In the genomic region with DNA sequence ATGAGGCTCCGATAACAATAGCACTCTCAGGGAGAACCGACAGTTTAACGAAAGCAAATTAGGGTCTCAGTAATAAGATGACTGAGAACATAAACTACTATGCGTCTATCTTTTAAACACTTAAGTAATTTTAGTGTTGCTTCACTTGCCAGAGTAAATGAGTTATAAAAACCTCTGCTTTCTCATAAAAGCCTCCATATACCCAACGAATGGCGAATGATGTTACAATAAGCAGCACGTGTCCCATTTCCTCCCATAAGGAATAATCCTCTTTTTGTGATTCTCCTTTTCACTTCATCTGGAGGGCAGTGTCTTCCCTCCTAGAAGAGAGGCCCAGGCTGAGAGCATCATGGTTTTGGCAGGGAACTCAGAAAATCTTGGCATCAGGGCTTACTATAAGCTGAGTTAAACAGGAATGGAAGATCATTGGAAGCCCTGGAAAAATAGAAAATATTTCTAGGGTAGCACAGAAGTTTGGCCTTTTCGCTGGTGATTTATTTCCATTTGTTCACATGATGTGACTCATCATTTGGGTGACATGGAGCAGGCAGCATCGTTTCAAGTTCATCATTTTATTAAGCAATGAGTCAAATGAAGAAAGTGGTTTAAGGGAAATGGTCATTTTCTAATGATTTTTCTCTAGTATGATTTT, we compare ENCODE assay signal across 11 cellular contexts.
A peak's percentile ranks its signal among the peaks of the same experiment; 100 is the strongest.
DNase-seq lines count a peak whose midpoint lies in the region; ATAC-seq and TF ChIP-seq lines count a peak whose summit lies in the region.
"Had no signal": no experiment of that assay in that cellular context is flagged by ENCODE, and none has a peak within 500 bp of the region (broad histone marks: within the 10 kb centered on the region; RNA-seq: fewer than 3 reads in every experiment).

No MANE protein-coding gene starts in this region.

- intact Hi-C loops in esophagus squamous epithelium (cut with DNase I): loop anchor here (10.0 kb wide), 1 partner anchor 171 kb away; no protein-coding TSS in a partner anchor

- H2BK120ac ChIP-seq in trophoblast cell (ENCODE audit: insufficient read depth, low read length, poor library complexity): no peak overlapping the region

- H3K14ac ChIP-seq in trophoblast cell (ENCODE audit: low read length): no peak overlapping the region

- H3K23ac ChIP-seq in trophoblast cell (ENCODE audit: low read length): no peak overlapping the region

- H2AK5ac ChIP-seq in trophoblast cell (ENCODE audit: low read length): no peak overlapping the region

- H3K36me3 Mint-ChIP-seq in CD4-positive, CD25-positive, alpha-beta regulatory T cell: peaks cover 21% of the 10 kb centered on the region

- H4K12ac ChIP-seq in trophoblast cell (ENCODE audit: low read depth, low read length): no peak overlapping the region

- no peak overlapping the region for H3K4ac ChIP-seq in trophoblast cell (ENCODE audit: low read depth, low read length)

- peaks cover 16% of the 10 kb centered on the region for H3K4me1 ChIP-seq in CD4-positive, CD25-positive, alpha-beta regulatory T cell (ENCODE audit: control insufficient read depth, insufficient read depth, low read length, poor library complexity, severe bottlenecking)
- H3K4me1 ChIP-seq in esophagus squamous epithelium (peaks cover 0 to 24% (median 0%) of the 10 kb centered on the region in 3 donors), osteoblast (ENCODE audit: insufficient read depth, low read length) (peaks cover 8% of the 10 kb centered on the region), trophoblast cell (ENCODE audit: control insufficient read depth in 1 of 2, insufficient read depth in 2 of 2, low read length in 2 of 2) (no peaks in the 10 kb centered on the region)

- H3K4me3 ChIP-seq in CD4-positive, CD25-positive, alpha-beta regulatory T cell (ENCODE audit: low read depth, low read length): no peak overlapping the region
- H3K4me3 ChIP-seq in esophagus squamous epithelium (no peak overlapping the region), osteoblast (ENCODE audit: insufficient read depth, low read length) (no peak overlapping the region), trophoblast cell (ENCODE audit: low read depth, low read length) (no peak overlapping the region)

- no peak for TF ChIP-seq POLR2A in esophagus squamous epithelium (IDR thresholded peaks at IDR 0.05)

- WGBS in esophagus squamous epithelium, 2 donors: 55 to 63% methylated on average over 9 of the region's 9 CpGs
- no CpG with 5 or more reads among the region's 9 CpGs for WGBS in trophoblast cell (ENCODE audit: extremely low coverage, insufficient coverage, insufficient read length)

- H3K27me3 Mint-ChIP-seq in CD4-positive, CD25-positive, alpha-beta regulatory T cell: no peaks in the 10 kb centered on the region

- H3K79me1 ChIP-seq in trophoblast cell (ENCODE audit: low read length): no peaks in the 10 kb centered on the region

- peaks cover 0 to 2% (median 0%) of the 10 kb centered on the region in 7 donors for H3K9me3 Mint-ChIP-seq in CD4-positive, CD25-positive, alpha-beta regulatory T cell
- H3K9me3 Mint-ChIP-seq: endodermal cell had no signal

- H3K27ac ChIP-seq in CD4-positive, CD25-positive, alpha-beta regulatory T cell (ENCODE audit: insufficient read depth, low read length, poor library complexity, severe bottlenecking): no peak overlapping the region
- peak overlapping the region in 3 of 4 donors; percentile 47 to 60 (median 50) for H3K27ac ChIP-seq in esophagus squamous epithelium
- peak overlapping the region; percentile 54 for H3K27ac ChIP-seq in osteoblast (ENCODE audit: low read depth, low read length)
- no peak overlapping the region for H3K27ac ChIP-seq in trophoblast cell (ENCODE audit: low read depth, low read length)

- H3K27ac Mint-ChIP-seq in CD4-positive, CD25-positive, alpha-beta regulatory T cell: peak overlapping the region in 2 of 3 donors; percentile 44 to 52
- H3K27ac Mint-ChIP-seq: endodermal cell had no signal

- no peak overlapping the region for H2BK5ac ChIP-seq in trophoblast cell (ENCODE audit: low read depth, low read length, poor library complexity)

- no peak overlapping the region for H3K9ac ChIP-seq in trophoblast cell (ENCODE audit: low read length)

- H2BK12ac ChIP-seq in trophoblast cell (ENCODE audit: low read length): no peak overlapping the region

- H4K91ac ChIP-seq in trophoblast cell (ENCODE audit: low read depth, low read length): no peak overlapping the region

- no peak for DNase-seq in CD4-positive, CD25-positive, alpha-beta regulatory T cell
- DNase-seq in NCI-H446 (lab: John Stamatoyannopoulos, UW): peak; percentile 83 to 94
- DNase-seq in esophagus squamous epithelium (lab: John Stamatoyannopoulos, UW): no peak
- DNase-seq in osteoblast (ENCODE audit: insufficient read length, low spot score, missing footprints): peak; percentile 87
- DNase-seq in trophoblast cell: no peak
- no peak for DNase-seq in T1000 (lab: John Stamatoyannopoulos, UW)
- DNase-seq: DMS 273 treated with DMSO at 0.1 percent for 48 hours; endodermal cell; NK-92 treated with Interleukin-12 subunit alpha and Interleukin-12 subunit beta, amount 100 ng/mL, for 24 hours had no signal

- H4K20me1 ChIP-seq in osteoblast (ENCODE audit: insufficient read depth, low read length): peaks cover 9% of the 10 kb centered on the region

- no peak for ATAC-seq in CD4-positive, CD25-positive, alpha-beta regulatory T cell (ENCODE audit: low read depth in 2 of 2)
- ATAC-seq in GM19023 (IDR thresholded peaks at IDR 0.05; ENCODE audit: unreplicated experiment) (no peak), HG02571 (IDR thresholded peaks at IDR 0.05; ENCODE audit: unreplicated experiment) (no peak)

- no peak overlapping the region for H3K18ac ChIP-seq in trophoblast cell (ENCODE audit: low read length)

- peaks cover 26 to 41% (median 32%) of the 10 kb centered on the region in 4 donors for H3K4me1 Mint-ChIP-seq in CD4-positive, CD25-positive, alpha-beta regulatory T cell
- H3K4me1 Mint-ChIP-seq: endodermal cell had no signal

- TF ChIP-seq CTCF in esophagus squamous epithelium (IDR thresholded peaks at IDR 0.05): no peak
- peak; percentile 12 for TF ChIP-seq CTCF in osteoblast (IDR thresholded peaks at IDR 0.05; ENCODE audit: extremely low read depth, low read depth, low read length)

- peaks cover 3% of the 10 kb centered on the region for H3K36me3 ChIP-seq in CD4-positive, CD25-positive, alpha-beta regulatory T cell (ENCODE audit: control insufficient read depth, insufficient read depth, low read length)
- no peaks in the 10 kb centered on the region for H3K36me3 ChIP-seq in esophagus squamous epithelium
- no peaks in the 10 kb centered on the region for H3K36me3 ChIP-seq in osteoblast (ENCODE audit: insufficient read depth, low read length)
- no peaks in the 10 kb centered on the region for H3K36me3 ChIP-seq in trophoblast cell (ENCODE audit: control insufficient read depth in 1 of 2, insufficient read depth in 2 of 2, low read length in 2 of 2)

- no peak overlapping the region for H3K4me2 ChIP-seq in osteoblast (ENCODE audit: insufficient read depth, low read length)
- H3K4me2 ChIP-seq in trophoblast cell (ENCODE audit: low read length): no peak overlapping the region

- H3K9me3 ChIP-seq in CD4-positive, CD25-positive, alpha-beta regulatory T cell (ENCODE audit: control insufficient read depth in 2 of 2, low read length in 2 of 2): no peaks in the 10 kb centered on the region
- H3K9me3 ChIP-seq in esophagus squamous epithelium (no peaks in the 10 kb centered on the region), osteoblast (ENCODE audit: low read depth, low read length) (no peaks in the 10 kb centered on the region), trophoblast cell (ENCODE audit: insufficient read depth, low read depth, low read length) (no peaks in the 10 kb centered on the region)

- H3K79me2 ChIP-seq in osteoblast (ENCODE audit: insufficient read depth, low read length): peaks cover 10% of the 10 kb centered on the region
- no peaks in the 10 kb centered on the region for H3K79me2 ChIP-seq in trophoblast cell (ENCODE audit: control insufficient read depth, insufficient read depth, low read length, poor library complexity)

- H3K27me3 ChIP-seq in CD4-positive, CD25-positive, alpha-beta regulatory T cell (ENCODE audit: control insufficient read depth, insufficient read depth, low read length): no peaks in the 10 kb centered on the region
- H3K27me3 ChIP-seq in esophagus squamous epithelium: no peaks in the 10 kb centered on the region
- H3K27me3 ChIP-seq in osteoblast (ENCODE audit: insufficient read depth, low read length): no peaks in the 10 kb centered on the region
- H3K27me3 ChIP-seq in trophoblast cell (ENCODE audit: insufficient read depth, low read length): no peaks in the 10 kb centered on the region

- no peak overlapping the region for H3K4me3 Mint-ChIP-seq in CD4-positive, CD25-positive, alpha-beta regulatory T cell
- H3K4me3 Mint-ChIP-seq: endodermal cell had no signal

- no peak overlapping the region for H4K8ac ChIP-seq in trophoblast cell (ENCODE audit: low read depth, low read length)

- no peak overlapping the region for H2AFZ ChIP-seq in osteoblast (ENCODE audit: low read length)
- no peak overlapping the region for H2AFZ ChIP-seq in trophoblast cell (ENCODE audit: insufficient read depth, low read length, poor library complexity)

Comparison
In these comparisons a context has a peak if more than half of its experiments do, and no peak if none do; other contexts are left out.
1. DNase-seq: peak in NCI-H446 (2 of 2) and osteoblast (single experiment); none in CD4-positive, CD25-positive, alpha-beta regulatory T cell (0 of 3), esophagus squamous epithelium (single experiment), trophoblast cell (0 of 2) and T1000 (single experiment).
2. H3K27ac ChIP-seq: peak in esophagus squamous epithelium (3 of 4) and osteoblast (single experiment); none in CD4-positive, CD25-positive, alpha-beta regulatory T cell (single experiment) and trophoblast cell (single experiment).